Comparison of ENCODE assay signal across 19 cellular contexts in genomic region chr14:61453103-61453767, GRCh38.
DNase-seq lines count a peak whose midpoint lies in the region; ATAC-seq, FAIRE-seq and TF ChIP-seq lines count a peak whose summit lies in the region.
"Had no signal": no experiment of that assay in that cellular context is flagged by ENCODE, and none has a peak within 500 bp of the region (broad histone marks: within the 10 kb centered on the region; RNA-seq: fewer than 3 reads in every experiment).

No MANE protein-coding gene starts in this region.

- H3K27ac Mint-ChIP-seq in T-helper 1 cell treated with Interleukin-12 subunit alpha and Interleukin-12 subunit beta and Interleukin-4 antibody, amounts not matched to agents 30 μg/mL and 1 μg/mL, for 36 hours = peak overlapping the region; percentile 95
- H3K27ac Mint-ChIP-seq in activated T-helper 17 cell treated with anti-CD3 and anti-CD28 coated beads, Interleukin-2, amount 50 U/mL, for 72 hours = peak overlapping the region; percentile 89
- H3K27ac Mint-ChIP-seq in natural killer cell = peak overlapping the region in 1 of 2 donors; percentile 93
- H3K27ac Mint-ChIP-seq: progenitor cell of endocrine pancreas had no signal

- ATAC-seq in activated T-helper 17 cell treated with anti-CD3 and anti-CD28 coated beads, Interleukin-2, amount 50 U/mL, for 72 hours (replicated peaks) = no peak
- ATAC-seq in natural killer cell = no peak

- peaks cover 73% of the 10 kb centered on the region for H3K36me3 Mint-ChIP-seq in T-helper 1 cell treated with Interleukin-12 subunit alpha and Interleukin-12 subunit beta and Interleukin-4 antibody, amounts not matched to agents 30 μg/mL and 1 μg/mL, for 36 hours (ENCODE audit: low read depth)
- peaks cover 100% of the 10 kb centered on the region for H3K36me3 Mint-ChIP-seq in activated T-helper 17 cell treated with anti-CD3 and anti-CD28 coated beads, Interleukin-2, amount 50 U/mL, for 72 hours (ENCODE audit: low read depth)
- H3K36me3 Mint-ChIP-seq in natural killer cell = peaks cover 26% of the 10 kb centered on the region
- H3K36me3 Mint-ChIP-seq: naive B cell had no signal

- TF ChIP-seq CTCF in natural killer cell (IDR thresholded peaks at IDR 0.05) = no peak

- FAIRE-seq in HTR-8/SVneo (lab: Jason Lieb, UNC) = peak; percentile 94
- FAIRE-seq in GM19239 (lab: Jason Lieb, UNC) = no peak
- FAIRE-seq: frontal cortex, GM18507 had no signal

- H3K4me1 Mint-ChIP-seq in T-helper 1 cell treated with Interleukin-12 subunit alpha and Interleukin-12 subunit beta and Interleukin-4 antibody, amounts not matched to agents 30 μg/mL and 1 μg/mL, for 36 hours (ENCODE audit: low read depth) = peaks cover 93% of the 10 kb centered on the region
- H3K4me1 Mint-ChIP-seq in activated T-helper 17 cell treated with anti-CD3 and anti-CD28 coated beads, Interleukin-2, amount 50 U/mL, for 72 hours = peaks cover 85% of the 10 kb centered on the region
- H3K4me1 Mint-ChIP-seq in natural killer cell = peaks cover 93 to 98% of the 10 kb centered on the region in 2 donors

- intact Hi-C loops in natural killer cell (cut with micrococcal nuclease) = loop anchor here (2.0 to 5.0 kb wide), 2 partner anchors 64 to 156 kb away; no protein-coding TSS in a partner anchor

- H3K4me3 Mint-ChIP-seq in T-helper 1 cell treated with Interleukin-12 subunit alpha and Interleukin-12 subunit beta and Interleukin-4 antibody, amounts not matched to agents 30 μg/mL and 1 μg/mL, for 36 hours = peak overlapping the region; percentile 83
- peak overlapping the region; percentile 89 for H3K4me3 Mint-ChIP-seq in activated T-helper 17 cell treated with anti-CD3 and anti-CD28 coated beads, Interleukin-2, amount 50 U/mL, for 72 hours
- peak overlapping the region; percentile 86 for H3K4me3 Mint-ChIP-seq in natural killer cell
- H3K4me3 Mint-ChIP-seq: naive B cell had no signal

- H3K9me3 Mint-ChIP-seq in T-helper 1 cell treated with Interleukin-12 subunit alpha and Interleukin-12 subunit beta and Interleukin-4 antibody, amounts not matched to agents 30 μg/mL and 1 μg/mL, for 36 hours = no peaks in the 10 kb centered on the region
- H3K9me3 Mint-ChIP-seq in activated T-helper 17 cell treated with anti-CD3 and anti-CD28 coated beads, Interleukin-2, amount 50 U/mL, for 72 hours = no peaks in the 10 kb centered on the region
- H3K9me3 Mint-ChIP-seq in natural killer cell = no peaks in the 10 kb centered on the region
- H3K9me3 Mint-ChIP-seq: naive B cell had no signal

- DNase-seq in T-helper 1 cell (no peak), HTR-8/SVneo (ENCODE audit: insufficient read length, low spot score) (no peak), natural killer cell (no peak), NCI-H1092 treated with DMSO at 0.1 percent for 48 hours (lab: John Stamatoyannopoulos, UW) (no peak), foreskin melanocyte (no peak), GM19239 (ENCODE audit: insufficient read length, low spot score) (no peak)
- DNase-seq: dermis blood vessel endothelial cell, Karpas-422, mesenchymal stem cell, naive B cell, NCI-H1092, NCI-H2081 treated with DMSO at 0.1 percent for 48 hours, NCI-H524 treated with DMSO at 0.1 percent for 48 hours, upper lobe of right lung had no signal

- no peaks in the 10 kb centered on the region for H3K27me3 Mint-ChIP-seq in T-helper 1 cell treated with Interleukin-12 subunit alpha and Interleukin-12 subunit beta and Interleukin-4 antibody, amounts not matched to agents 30 μg/mL and 1 μg/mL, for 36 hours (ENCODE audit: low read depth)
- no peaks in the 10 kb centered on the region for H3K27me3 Mint-ChIP-seq in activated T-helper 17 cell treated with anti-CD3 and anti-CD28 coated beads, Interleukin-2, amount 50 U/mL, for 72 hours
- no peaks in the 10 kb centered on the region for H3K27me3 Mint-ChIP-seq in natural killer cell (ENCODE audit: low read depth in 2 of 2)
- H3K27me3 Mint-ChIP-seq: progenitor cell of endocrine pancreas had no signal
